ENCODE assay signal across 8 cellular contexts in genomic region chr1:214261206-214262123, GRCh38.
DNase-seq lines count a peak whose midpoint lies in the region; ATAC-seq and TF ChIP-seq lines count a peak whose summit lies in the region.

No MANE protein-coding gene starts in this region.

- DNase-seq in AML-193 (lab: John Stamatoyannopoulos, UW), result peak; percentile 60 to 67
- DNase-seq in NCI-H2227 (lab: John Stamatoyannopoulos, UW; ENCODE audit: unreplicated experiment), result peak; percentile 85
- DNase-seq in activated CD4-positive, CD25-positive, alpha-beta regulatory T cell (lab: John Stamatoyannopoulos, UW), result peak; percentile 58 to 73 (median 66)
- DNase-seq in cardiac fibroblast (ENCODE audit: low read depth in 2 of 2), result peak; percentile 79 to 81
- DNase-seq in kidney tubule cell (ENCODE audit: low spot score), result peak; percentile 84
- peak; percentile 86 to 88 for DNase-seq in stimulated activated CD4-positive, alpha-beta T cell treated with anti-CD3 and anti-CD28 coated beads, Interleukin-2, amount 100 ng/mL, for 24 hours

- H3K4me3 ChIP-seq in cardiac fibroblast (replicated peaks in 1 of 2; ENCODE audit: low read depth in 2 of 2, low read length in 2 of 2), result no peak overlapping the region

- peak; percentile 96 for ATAC-seq in GM18907 (IDR thresholded peaks at IDR 0.05; ENCODE audit: unreplicated experiment)
- peak; percentile 96 for ATAC-seq in HG03135 (IDR thresholded peaks at IDR 0.05; ENCODE audit: unreplicated experiment)

- TF ChIP-seq CTCF in cardiac fibroblast (IDR thresholded peaks at IDR 0.05; ENCODE audit: low read depth, low read length), result peak; percentile 99
